1 cellular context compared by ENCODE assay signal in the genomic region with DNA sequence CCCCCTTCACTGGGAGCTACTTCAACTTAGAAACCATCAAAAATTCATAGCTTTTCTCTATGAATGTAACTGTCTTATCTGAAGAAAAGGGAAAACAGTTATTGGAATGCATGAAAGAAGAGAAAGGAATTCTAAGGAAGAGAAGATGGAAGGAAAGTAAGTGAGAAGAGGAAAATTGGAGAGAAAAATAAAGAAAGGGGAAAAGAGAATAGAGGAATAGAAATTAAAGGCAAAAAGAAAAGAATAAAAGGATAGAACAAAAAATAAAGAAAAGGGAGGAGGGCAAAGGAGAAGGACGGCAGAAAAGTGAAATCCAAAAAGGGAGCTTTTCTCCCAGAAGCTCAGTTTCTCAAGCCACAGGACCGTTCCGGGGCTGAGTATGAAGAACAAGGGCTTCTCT.
TF ChIP-seq lines count a peak whose summit lies in the region.

No MANE protein-coding gene starts in this region.

TF ChIP-seq in K562, 482 proteins besides CTCF, POLR2A, EP300 and RAD21 (continued from another document):
- TF ChIP-seq, protein P1, sequence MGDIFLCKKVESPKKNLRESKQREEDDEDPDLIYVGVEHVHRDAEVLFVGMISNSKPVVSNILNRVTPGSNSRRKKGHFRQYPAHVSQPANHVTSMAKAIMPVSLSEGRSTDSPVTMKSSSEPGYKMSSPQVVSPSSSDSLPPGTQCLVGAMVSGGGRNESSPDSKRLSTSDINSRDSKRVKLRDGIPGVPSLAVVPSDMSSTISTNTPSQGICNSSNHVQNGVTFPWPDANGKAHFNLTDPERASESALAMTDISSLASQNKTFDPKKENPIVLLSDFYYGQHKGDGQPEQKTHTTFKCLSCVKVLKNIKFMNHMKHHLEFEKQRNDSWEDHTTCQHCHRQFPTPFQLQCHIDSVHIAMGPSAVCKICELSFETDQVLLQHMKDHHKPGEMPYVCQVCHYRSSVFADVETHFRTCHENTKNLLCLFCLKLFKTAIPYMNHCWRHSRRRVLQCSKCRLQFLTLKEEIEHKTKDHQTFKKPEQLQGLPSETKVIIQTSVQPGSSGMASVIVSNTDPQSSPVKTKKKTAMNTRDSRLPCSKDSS (IDR thresholded peaks at IDR 0.05; ENCODE audit: low read depth, partially characterized antibody) = no peak
- no peak for TF ChIP-seq PTTG1 (tag; IDR thresholded peaks at IDR 0.05; ENCODE audit: low read depth)
- TF ChIP-seq ZNF217 (CRISPR knock-in tag; IDR thresholded peaks at IDR 0.05) = no peak
- TF ChIP-seq, protein P2, sequence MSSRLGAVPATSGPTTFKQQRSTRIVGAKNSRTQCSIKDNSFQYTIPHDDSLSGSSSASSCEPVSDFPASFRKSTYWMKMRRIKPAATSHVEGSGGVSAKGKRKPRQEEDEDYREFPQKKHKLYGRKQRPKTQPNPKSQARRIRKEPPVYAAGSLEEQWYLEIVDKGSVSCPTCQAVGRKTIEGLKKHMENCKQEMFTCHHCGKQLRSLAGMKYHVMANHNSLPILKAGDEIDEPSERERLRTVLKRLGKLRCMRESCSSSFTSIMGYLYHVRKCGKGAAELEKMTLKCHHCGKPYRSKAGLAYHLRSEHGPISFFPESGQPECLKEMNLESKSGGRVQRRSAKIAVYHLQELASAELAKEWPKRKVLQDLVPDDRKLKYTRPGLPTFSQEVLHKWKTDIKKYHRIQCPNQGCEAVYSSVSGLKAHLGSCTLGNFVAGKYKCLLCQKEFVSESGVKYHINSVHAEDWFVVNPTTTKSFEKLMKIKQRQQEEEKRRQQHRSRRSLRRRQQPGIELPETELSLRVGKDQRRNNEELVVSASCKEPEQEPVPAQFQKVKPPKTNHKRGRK (tag; IDR thresholded peaks at IDR 0.05) = peak; percentile 69
